ENCODE assay signal across 9 cellular contexts in the genomic region with DNA sequence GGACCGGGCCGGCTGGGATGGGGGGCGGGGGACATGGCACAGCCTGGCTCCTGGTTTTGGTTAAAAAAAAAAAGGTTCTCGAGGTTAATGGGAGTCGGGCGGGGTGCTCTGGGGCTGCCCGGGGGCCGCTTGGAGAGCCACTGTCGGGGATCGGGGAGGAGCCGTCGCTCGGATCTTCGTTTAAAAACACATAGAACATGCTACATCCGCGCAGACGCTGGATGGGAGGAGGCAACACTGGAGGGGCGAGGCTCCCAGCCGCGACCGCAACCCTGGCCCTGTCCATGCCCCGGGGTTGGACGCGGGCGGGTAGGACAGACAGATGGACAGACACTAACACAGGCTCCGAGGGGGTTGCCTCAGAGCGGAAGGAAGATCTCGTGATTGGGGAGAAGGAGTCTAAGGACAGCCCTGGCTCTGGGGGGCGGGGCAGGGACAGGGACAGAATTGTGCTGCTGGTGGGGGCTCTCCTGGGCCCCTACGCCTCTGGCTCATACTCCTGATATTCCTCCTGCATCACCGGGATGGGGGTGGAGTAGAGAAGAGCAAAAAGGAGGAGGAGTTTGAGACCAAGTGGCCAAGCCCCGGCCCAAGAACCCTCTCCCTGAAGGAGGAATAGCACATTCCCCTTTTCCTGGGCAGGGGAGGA. TPM values are rescaled to one million over a fixed set of nuclear protein-coding genes. Genes with fewer than 3 reads are reported as not detected.
DNase-seq lines count a peak whose midpoint lies in the region; ATAC-seq, FAIRE-seq and TF ChIP-seq lines count a peak whose summit lies in the region.
"Had no signal": no experiment of that assay in that cellular context is flagged by ENCODE, and none has a peak within 500 bp of the region (broad histone marks: within the 10 kb centered on the region; RNA-seq: fewer than 3 reads in every experiment).

No MANE protein-coding gene starts in this region.

- no peaks in the 10 kb centered on the region for H3K36me3 Mint-ChIP-seq in activated T-helper 2 cell treated with anti-CD3 and anti-CD28 coated beads, Interferon-gamma antibody, Interleukin-2, Interleukin-4, amounts not matched to agents 10 μg/mL and 5 μg/mL and 100 μg/mL, durations not matched to agents 14 hours and 24 hours and 36 hours (ENCODE audit: low read depth)

- TF ChIP-seq CTCF in A549 (IDR thresholded peaks at IDR 0.05), result no peak

- TF ChIP-seq RAD21 in A549 (conservative IDR thresholded peaks at IDR 0.05 in 1 of 2, IDR thresholded peaks at IDR 0.05 in 1 of 2), result no peak

- in situ Hi-C loops in ACHN (cut with HindIII; ENCODE audit: low pct_ligation_motif_present, low pct_unique_long_range_greater_than_20kb, low sequenced_read_pairs), result no loop called here

- FAIRE-seq in A549 (lab: Jason Lieb, UNC), result no peak

- 7% methylated on average over 24 of the region's 32 CpGs for WGBS in A549 (ENCODE audit: missing lambda C conversion rate)

- CTCF ChIA-PET in A549 (lab: Yijun Ruan, JAX), result interaction anchor here (0.6 to 2.5 kb wide), 4 partner anchors 10 to 386 kb away, joined by 3 to 11 read pairs (median 5); a partner anchor contains a TSS

- H3K9me3 Mint-ChIP-seq in activated T-helper 2 cell treated with anti-CD3 and anti-CD28 coated beads, Interferon-gamma antibody, Interleukin-2, Interleukin-4, amounts not matched to agents 10 μg/mL and 5 μg/mL and 100 μg/mL, durations not matched to agents 14 hours and 24 hours and 36 hours, result no peaks in the 10 kb centered on the region

- H3K4me2 ChIP-seq in A549, result peak overlapping the region; percentile 91

- peak overlapping the region in 1 of 2 experiments; percentile 13; a peak in 2 of 6 replicates for H3K27ac ChIP-seq in A549

- POLR2A ChIA-PET in A549 (lab: Yijun Ruan, JAX), result no interaction called here

- no peak overlapping the region for H3K27ac Mint-ChIP-seq in activated T-helper 2 cell treated with anti-CD3 and anti-CD28 coated beads, Interferon-gamma antibody, Interleukin-2, Interleukin-4, amounts not matched to agents 10 μg/mL and 5 μg/mL and 100 μg/mL, durations not matched to agents 14 hours and 24 hours and 36 hours
- H3K27ac Mint-ChIP-seq: progenitor cell of endocrine pancreas had no signal

- peaks cover 6% of the 10 kb centered on the region for H3K4me1 Mint-ChIP-seq in activated T-helper 2 cell treated with anti-CD3 and anti-CD28 coated beads, Interferon-gamma antibody, Interleukin-2, Interleukin-4, amounts not matched to agents 10 μg/mL and 5 μg/mL and 100 μg/mL, durations not matched to agents 14 hours and 24 hours and 36 hours (ENCODE audit: low read depth)

- DNase-seq in A549 (ENCODE audit: low read depth in 1 of 2, low spot score in 1 of 2) (peak; percentile 24 to 49), DMS53 treated with DMSO at 0.1 percent for 48 hours (lab: John Stamatoyannopoulos, UW; ENCODE audit: unreplicated experiment) (peak; percentile 19), iris pigment epithelial cell (ENCODE audit: low read depth) (peak; percentile 48), ACHN (no peak), GOT3 (lab: John Stamatoyannopoulos, UW) (no peak), OCI-M2 (lab: John Stamatoyannopoulos, UW; ENCODE audit: unreplicated experiment) (no peak)
- no peak for DNase-seq in activated T-helper 2 cell treated with anti-CD3 and anti-CD28 coated beads, Interferon-gamma antibody, Interleukin-2, Interleukin-4, amounts not matched to agents 10 μg/mL and 5 μg/mL and 100 μg/mL, durations not matched to agents 14 hours and 24 hours and 36 hours (ENCODE audit: low spot score)

- no peaks in the 10 kb centered on the region for H3K9me3 ChIP-seq in A549

- H3K4me1 ChIP-seq in A549, result peaks cover 18% of the 10 kb centered on the region

- ATAC-seq in A549 (peak; percentile 43 to 60), GM21423 (IDR thresholded peaks at IDR 0.05; ENCODE audit: unreplicated experiment) (no peak)

- no peak for TF ChIP-seq EP300 in A549 (IDR thresholded peaks at IDR 0.05)

- H3K27me3 Mint-ChIP-seq in activated T-helper 2 cell treated with anti-CD3 and anti-CD28 coated beads, Interferon-gamma antibody, Interleukin-2, Interleukin-4, amounts not matched to agents 10 μg/mL and 5 μg/mL and 100 μg/mL, durations not matched to agents 14 hours and 24 hours and 36 hours (ENCODE audit: low read depth), result peaks cover 62% of the 10 kb centered on the region

- peak overlapping the region; percentile 38 for H3K4me3 ChIP-seq in A549

- intact Hi-C loops in activated T-helper 2 cell treated with anti-CD3 and anti-CD28 coated beads, Interferon-gamma antibody, Interleukin-2, Interleukin-4, amounts not matched to agents 10 μg/mL and 5 μg/mL and 100 μg/mL, durations not matched to agents 14 hours and 24 hours and 36 hours (cut with micrococcal nuclease), result loop anchor here (10.0 kb wide), 1 partner anchor 46 kb away; no protein-coding TSS in a partner anchor

- TF ChIP-seq POLR2A in A549 (IDR thresholded peaks at IDR 0.05; ENCODE audit: low read length), result no peak

- peak overlapping the region; percentile 30 for H3K4me3 Mint-ChIP-seq in activated T-helper 2 cell treated with anti-CD3 and anti-CD28 coated beads, Interferon-gamma antibody, Interleukin-2, Interleukin-4, amounts not matched to agents 10 μg/mL and 5 μg/mL and 100 μg/mL, durations not matched to agents 14 hours and 24 hours and 36 hours (ENCODE audit: low read depth)

TF ChIP-seq in A549, 52 proteins besides CTCF, POLR2A, EP300 and RAD21:
- TF ChIP-seq GATA3 (IDR thresholded peaks at IDR 0.05; ENCODE audit: borderline replicate concordance) (no peak), NPAS2 (CRISPR knock-in tag; IDR thresholded peaks at IDR 0.05; ENCODE audit: borderline replicate concordance) (no peak)
- TF ChIP-seq, protein P1, sequence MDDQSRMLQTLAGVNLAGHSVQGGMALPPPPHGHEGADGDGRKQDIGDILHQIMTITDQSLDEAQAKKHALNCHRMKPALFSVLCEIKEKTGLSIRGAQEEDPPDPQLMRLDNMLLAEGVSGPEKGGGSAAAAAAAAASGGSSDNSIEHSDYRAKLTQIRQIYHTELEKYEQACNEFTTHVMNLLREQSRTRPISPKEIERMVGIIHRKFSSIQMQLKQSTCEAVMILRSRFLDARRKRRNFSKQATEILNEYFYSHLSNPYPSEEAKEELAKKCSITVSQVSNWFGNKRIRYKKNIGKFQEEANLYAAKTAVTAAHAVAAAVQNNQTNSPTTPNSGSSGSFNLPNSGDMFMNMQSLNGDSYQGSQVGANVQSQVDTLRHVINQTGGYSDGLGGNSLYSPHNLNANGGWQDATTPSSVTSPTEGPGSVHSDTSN (IDR thresholded peaks at IDR 0.05), result no peak
- TF ChIP-seq, protein P2, sequence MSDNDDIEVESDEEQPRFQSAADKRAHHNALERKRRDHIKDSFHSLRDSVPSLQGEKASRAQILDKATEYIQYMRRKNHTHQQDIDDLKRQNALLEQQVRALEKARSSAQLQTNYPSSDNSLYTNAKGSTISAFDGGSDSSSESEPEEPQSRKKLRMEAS (IDR thresholded peaks at IDR 0.05), result 0 out of 2 replicates have a peak, but pooled peaks have one; percentile 23

RNA-seq across cellular contexts. Expression of a gene that starts 9.9 kb away (rescaled TPM):
- polyA plus RNA-seq in A549 (2011; rRNA removed) (0.26 and 0.37 TPM in 2 replicates), A549 (2017; fragmentation: RNase III; extraction: RNeasy Plus Mini Kit Qiagen cat#74134 plus additional on column Dnase treatment) (0.65 to 1.2 TPM (median 0.74 TPM) in 3 replicates)
- 0.98 TPM in 2 replicates for polyA plus RNA-seq in A549 (2012; cell fraction: cytosol; rRNA removed)
- 0.94 and 0.96 TPM in 2 replicates for polyA plus RNA-seq in A549 (2012; cell fraction: nucleus; rRNA removed)
- polyA minus RNA-seq in A549 (2011; rRNA and poly(A)+ RNA removed), result not detected in 2 replicates
- total RNA-seq in activated T-helper 2 cell treated with anti-CD3 and anti-CD28 coated beads, Interferon-gamma antibody, Interleukin-2, Interleukin-4, amounts not matched to agents 10 μg/mL and 5 μg/mL and 100 μg/mL, durations not matched to agents 14 hours and 24 hours and 36 hours, result not detected in 2 replicates

RNA-seq across cellular contexts. Expression of a gene that starts 10.0 kb away (rescaled TPM):
- polyA plus RNA-seq in A549 (2011; rRNA removed) (not detected in 2 replicates), A549 (2017; fragmentation: RNase III; extraction: RNeasy Plus Mini Kit Qiagen cat#74134 plus additional on column Dnase treatment) (not detected in 3 replicates)
- not detected in 2 replicates for polyA plus RNA-seq in A549 (2012; cell fraction: cytosol; rRNA removed)
- not detected in 2 replicates for polyA plus RNA-seq in A549 (2012; cell fraction: nucleus; rRNA removed)
- polyA minus RNA-seq in A549 (2011; rRNA and poly(A)+ RNA removed), result not detected in 2 replicates
- total RNA-seq in activated T-helper 2 cell treated with anti-CD3 and anti-CD28 coated beads, Interferon-gamma antibody, Interleukin-2, Interleukin-4, amounts not matched to agents 10 μg/mL and 5 μg/mL and 100 μg/mL, durations not matched to agents 14 hours and 24 hours and 36 hours, result not detected in 2 replicates
- total RNA-seq: progenitor cell of endocrine pancreas had no signal

RNA-seq across cellular contexts. Expression of a gene that starts 10.5 kb away (rescaled TPM):
- 3.1 and 4.2 TPM in 2 replicates for polyA plus RNA-seq in A549 (2011; rRNA removed)
- 3.4 and 5.1 TPM in 2 replicates for polyA plus RNA-seq in A549 (2012; cell fraction: cytosol; rRNA removed)
- 4.0 and 5.0 TPM in 2 replicates for polyA plus RNA-seq in A549 (2012; cell fraction: nucleus; rRNA removed)
- 6.1 to 6.7 TPM (median 6.4 TPM) in 3 replicates for polyA plus RNA-seq in A549 (2017; fragmentation: RNase III; extraction: RNeasy Plus Mini Kit Qiagen cat#74134 plus additional on column Dnase treatment)
- 3.8 and 4.1 TPM in 2 replicates for polyA minus RNA-seq in A549 (2011; rRNA and poly(A)+ RNA removed)
- 3.0 and 3.6 TPM in 2 replicates for total RNA-seq in activated T-helper 2 cell treated with anti-CD3 and anti-CD28 coated beads, Interferon-gamma antibody, Interleukin-2, Interleukin-4, amounts not matched to agents 10 μg/mL and 5 μg/mL and 100 μg/mL, durations not matched to agents 14 hours and 24 hours and 36 hours

RNA-seq across cellular contexts. Expression of a gene that starts 26.8 kb away (rescaled TPM):
- 33.7 and 35.6 TPM in 2 replicates for polyA plus RNA-seq in A549 (2011; rRNA removed)
- 37.8 and 52.9 TPM in 2 replicates for polyA plus RNA-seq in A549 (2012; cell fraction: cytosol; rRNA removed)
- 71.4 and 73.3 TPM in 2 replicates for polyA plus RNA-seq in A549 (2012; cell fraction: nucleus; rRNA removed)
- polyA plus RNA-seq in A549 (2017; fragmentation: RNase III; extraction: RNeasy Plus Mini Kit Qiagen cat#74134 plus additional on column Dnase treatment), result 45.7 to 49.4 TPM (median 47.4 TPM) in 3 replicates
- 72.8 and 73.0 TPM in 2 replicates for polyA minus RNA-seq in A549 (2011; rRNA and poly(A)+ RNA removed)
- 32.7 and 33.9 TPM in 2 replicates for total RNA-seq in activated T-helper 2 cell treated with anti-CD3 and anti-CD28 coated beads, Interferon-gamma antibody, Interleukin-2, Interleukin-4, amounts not matched to agents 10 μg/mL and 5 μg/mL and 100 μg/mL, durations not matched to agents 14 hours and 24 hours and 36 hours

Comparison
In these comparisons a context has a peak if more than half of its experiments do, and no peak if none do; other contexts are left out.
1. DNase-seq: peak in A549 (2 of 2), DMS53 treated with DMSO at 0.1 percent for 48 hours (single experiment) and iris pigment epithelial cell (single experiment); none in activated T-helper 2 cell treated with anti-CD3 and anti-CD28 coated beads, Interferon-gamma antibody, Interleukin-2, Interleukin-4, amounts not matched to agents 10 μg/mL and 5 μg/mL and 100 μg/mL, durations not matched to agents 14 hours and 24 hours and 36 hours (single experiment), ACHN (single experiment), GOT3 (single experiment) and OCI-M2 (single experiment).